Comparison of ENCODE assay signal across 3 cellular contexts in genomic region chr6:113636357-113636824, GRCh38.
TF ChIP-seq lines count a peak whose summit lies in the region.

No MANE protein-coding gene starts in this region.

TF ChIP-seq in HCT116, 20 proteins besides CTCF, POLR2A, EP300 and RAD21:
- TF ChIP-seq, protein P1, sequence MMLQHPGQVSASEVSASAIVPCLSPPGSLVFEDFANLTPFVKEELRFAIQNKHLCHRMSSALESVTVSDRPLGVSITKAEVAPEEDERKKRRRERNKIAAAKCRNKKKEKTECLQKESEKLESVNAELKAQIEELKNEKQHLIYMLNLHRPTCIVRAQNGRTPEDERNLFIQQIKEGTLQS (IDR thresholded peaks at IDR 0.05) = no peak
- TF ChIP-seq ELF1 (IDR thresholded peaks at IDR 0.05; ENCODE audit: borderline replicate concordance, low read depth) = no peak
- no peak for TF ChIP-seq ZFX (IDR thresholded peaks at IDR 0.05)
- TF ChIP-seq EGR1 (IDR thresholded peaks at IDR 0.05; ENCODE audit: low read depth) = no peak
- no peak for TF ChIP-seq EZH2phosphoT487 (IDR thresholded peaks at IDR 0.05; ENCODE audit: borderline replicate concordance)
- TF ChIP-seq TCF7L2 (IDR thresholded peaks at IDR 0.05; ENCODE audit: borderline replicate concordance, extremely low read depth, insufficient read depth, insufficient read length) = no peak
- no peak for TF ChIP-seq SRF (IDR thresholded peaks at IDR 0.05; ENCODE audit: low read depth)
- TF ChIP-seq EZH2 (IDR thresholded peaks at IDR 0.05) = no peak
- TF ChIP-seq, protein P2, sequence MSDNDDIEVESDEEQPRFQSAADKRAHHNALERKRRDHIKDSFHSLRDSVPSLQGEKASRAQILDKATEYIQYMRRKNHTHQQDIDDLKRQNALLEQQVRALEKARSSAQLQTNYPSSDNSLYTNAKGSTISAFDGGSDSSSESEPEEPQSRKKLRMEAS (IDR thresholded peaks at IDR 0.05) = no peak
- TF ChIP-seq FOSL1 (IDR thresholded peaks at IDR 0.05; ENCODE audit: low read depth) = no peak
- no peak for TF ChIP-seq YY1 (IDR thresholded peaks at IDR 0.05; ENCODE audit: extremely low read depth, insufficient replicate concordance, low read depth, low read length)
- TF ChIP-seq REST (IDR thresholded peaks at IDR 0.05; ENCODE audit: low read depth) = no peak
- TF ChIP-seq CEBPB (IDR thresholded peaks at IDR 0.05; ENCODE audit: low read depth) = no peak

TF ChIP-seq in GM12878, 131 proteins besides CTCF, POLR2A, EP300 and RAD21:
- TF ChIP-seq MTA3 (IDR thresholded peaks at IDR 0.05; ENCODE audit: borderline replicate concordance, low read length) = no peak
- TF ChIP-seq IKZF1 (conservative IDR thresholded peaks at IDR 0.05) = peak; percentile 21; the same call in 1 of the 2 replicates
- TF ChIP-seq SMAD5 (IDR thresholded peaks at IDR 0.05; ENCODE audit: low read depth) = no peak
- no peak for TF ChIP-seq BHLHE40 (IDR thresholded peaks at IDR 0.05; ENCODE audit: borderline replicate concordance in 1 of 2, low read depth in 2 of 2, low read length in 1 of 2)
- TF ChIP-seq, protein P3, sequence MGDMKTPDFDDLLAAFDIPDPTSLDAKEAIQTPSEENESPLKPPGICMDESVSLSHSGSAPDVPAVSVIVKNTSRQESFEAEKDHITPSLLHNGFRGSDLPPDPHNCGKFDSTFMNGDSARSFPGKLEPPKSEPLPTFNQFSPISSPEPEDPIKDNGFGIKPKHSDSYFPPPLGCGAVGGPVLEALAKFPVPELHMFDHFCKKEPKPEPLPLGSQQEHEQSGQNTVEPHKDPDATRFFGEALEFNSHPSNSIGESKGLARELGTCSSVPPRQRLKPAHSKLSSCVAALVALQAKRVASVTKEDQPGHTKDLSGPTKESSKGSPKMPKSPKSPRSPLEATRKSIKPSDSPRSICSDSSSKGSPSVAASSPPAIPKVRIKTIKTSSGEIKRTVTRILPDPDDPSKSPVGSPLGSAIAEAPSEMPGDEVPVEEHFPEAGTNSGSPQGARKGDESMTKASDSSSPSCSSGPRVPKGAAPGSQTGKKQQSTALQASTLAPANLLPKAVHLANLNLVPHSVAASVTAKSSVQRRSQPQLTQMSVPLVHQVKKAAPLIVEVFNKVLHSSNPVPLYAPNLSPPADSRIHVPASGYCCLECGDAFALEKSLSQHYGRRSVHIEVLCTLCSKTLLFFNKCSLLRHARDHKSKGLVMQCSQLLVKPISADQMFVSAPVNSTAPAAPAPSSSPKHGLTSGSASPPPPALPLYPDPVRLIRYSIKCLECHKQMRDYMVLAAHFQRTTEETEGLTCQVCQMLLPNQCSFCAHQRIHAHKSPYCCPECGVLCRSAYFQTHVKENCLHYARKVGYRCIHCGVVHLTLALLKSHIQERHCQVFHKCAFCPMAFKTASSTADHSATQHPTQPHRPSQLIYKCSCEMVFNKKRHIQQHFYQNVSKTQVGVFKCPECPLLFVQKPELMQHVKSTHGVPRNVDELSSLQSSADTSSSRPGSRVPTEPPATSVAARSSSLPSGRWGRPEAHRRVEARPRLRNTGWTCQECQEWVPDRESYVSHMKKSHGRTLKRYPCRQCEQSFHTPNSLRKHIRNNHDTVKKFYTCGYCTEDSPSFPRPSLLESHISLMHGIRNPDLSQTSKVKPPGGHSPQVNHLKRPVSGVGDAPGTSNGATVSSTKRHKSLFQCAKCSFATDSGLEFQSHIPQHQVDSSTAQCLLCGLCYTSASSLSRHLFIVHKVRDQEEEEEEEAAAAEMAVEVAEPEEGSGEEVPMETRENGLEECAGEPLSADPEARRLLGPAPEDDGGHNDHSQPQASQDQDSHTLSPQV (IDR thresholded peaks at IDR 0.05) = no peak
- TF ChIP-seq, protein P4, sequence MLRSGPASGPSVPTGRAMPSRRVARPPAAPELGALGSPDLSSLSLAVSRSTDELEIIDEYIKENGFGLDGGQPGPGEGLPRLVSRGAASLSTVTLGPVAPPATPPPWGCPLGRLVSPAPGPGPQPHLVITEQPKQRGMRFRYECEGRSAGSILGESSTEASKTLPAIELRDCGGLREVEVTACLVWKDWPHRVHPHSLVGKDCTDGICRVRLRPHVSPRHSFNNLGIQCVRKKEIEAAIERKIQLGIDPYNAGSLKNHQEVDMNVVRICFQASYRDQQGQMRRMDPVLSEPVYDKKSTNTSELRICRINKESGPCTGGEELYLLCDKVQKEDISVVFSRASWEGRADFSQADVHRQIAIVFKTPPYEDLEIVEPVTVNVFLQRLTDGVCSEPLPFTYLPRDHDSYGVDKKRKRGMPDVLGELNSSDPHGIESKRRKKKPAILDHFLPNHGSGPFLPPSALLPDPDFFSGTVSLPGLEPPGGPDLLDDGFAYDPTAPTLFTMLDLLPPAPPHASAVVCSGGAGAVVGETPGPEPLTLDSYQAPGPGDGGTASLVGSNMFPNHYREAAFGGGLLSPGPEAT (IDR thresholded peaks at IDR 0.05; ENCODE audit: low read depth) = no peak
- TF ChIP-seq JUND (IDR thresholded peaks at IDR 0.05; ENCODE audit: low read depth, low read length) = no peak
- peak; percentile 39; the same call in 1 of the 2 replicates for TF ChIP-seq ATF7 (IDR thresholded peaks at IDR 0.05; ENCODE audit: low read depth)
- TF ChIP-seq, protein P5, sequence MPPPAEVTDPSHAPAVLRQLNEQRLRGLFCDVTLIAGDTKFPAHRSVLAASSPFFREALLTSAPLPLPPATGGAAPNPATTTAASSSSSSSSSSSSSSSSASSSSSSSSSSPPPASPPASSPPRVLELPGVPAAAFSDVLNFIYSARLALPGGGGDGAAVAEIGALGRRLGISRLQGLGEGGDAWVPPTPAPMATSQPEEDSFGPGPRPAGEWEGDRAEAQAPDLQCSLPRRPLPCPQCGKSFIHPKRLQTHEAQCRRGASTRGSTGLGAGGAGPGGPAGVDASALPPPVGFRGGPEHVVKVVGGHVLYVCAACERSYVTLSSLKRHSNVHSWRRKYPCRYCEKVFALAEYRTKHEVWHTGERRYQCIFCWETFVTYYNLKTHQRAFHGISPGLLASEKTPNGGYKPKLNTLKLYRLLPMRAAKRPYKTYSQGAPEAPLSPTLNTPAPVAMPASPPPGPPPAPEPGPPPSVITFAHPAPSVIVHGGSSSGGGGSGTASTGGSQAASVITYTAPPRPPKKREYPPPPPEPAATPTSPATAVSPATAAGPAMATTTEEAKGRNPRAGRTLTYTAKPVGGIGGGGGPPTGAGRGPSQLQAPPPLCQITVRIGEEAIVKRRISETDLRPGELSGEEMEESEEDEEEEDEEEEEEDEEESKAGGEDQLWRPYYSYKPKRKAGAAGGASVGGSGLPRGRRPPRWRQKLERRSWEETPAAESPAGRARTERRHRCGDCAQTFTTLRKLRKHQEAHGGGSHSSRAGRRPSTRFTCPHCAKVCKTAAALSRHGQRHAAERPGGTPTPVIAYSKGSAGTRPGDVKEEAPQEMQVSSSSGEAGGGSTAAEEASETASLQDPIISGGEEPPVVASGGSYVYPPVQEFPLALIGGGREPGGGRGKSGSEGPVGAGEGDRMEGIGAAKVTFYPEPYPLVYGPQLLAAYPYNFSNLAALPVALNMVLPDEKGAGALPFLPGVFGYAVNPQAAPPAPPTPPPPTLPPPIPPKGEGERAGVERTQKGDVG (CRISPR knock-in tag; IDR thresholded peaks at IDR 0.05) = no peak
- TF ChIP-seq ZNF24 (IDR thresholded peaks at IDR 0.05) = no peak
- no peak for TF ChIP-seq ESRRA (IDR thresholded peaks at IDR 0.05; ENCODE audit: low read length)
- TF ChIP-seq NR2C2 (IDR thresholded peaks at IDR 0.05; ENCODE audit: borderline replicate concordance, control insufficient read depth, insufficient read length, low read depth) = no peak
- no peak for TF ChIP-seq RFX5 (IDR thresholded peaks at IDR 0.05; ENCODE audit: low read depth, low read length)
- TF ChIP-seq STAT3 (IDR thresholded peaks at IDR 0.05; ENCODE audit: low read depth, low read length) = no peak

TF ChIP-seq in HepG2, 621 proteins besides CTCF, POLR2A, EP300 and RAD21 (continues in another document):
- TF ChIP-seq SYNCRIP (IDR thresholded peaks at IDR 0.05; ENCODE audit: insufficient read depth, low read depth, low read length) (no peak), SIX4 (CRISPR knock-in tag; IDR thresholded peaks at IDR 0.05) (peak; percentile 93), REL (CRISPR knock-in tag; conservative IDR thresholded peaks at IDR 0.05) (no peak), SIX1 (CRISPR knock-in tag; IDR thresholded peaks at IDR 0.05; ENCODE audit: borderline replicate concordance) (peak; percentile 90), ZMYM4 (CRISPR knock-in tag; IDR thresholded peaks at IDR 0.05) (peak; percentile 72), RAD51 (IDR thresholded peaks at IDR 0.05; ENCODE audit: borderline replicate concordance) (no peak), AHDC1 (CRISPR knock-in tag; IDR thresholded peaks at IDR 0.05; ENCODE audit: borderline replicate concordance) (peak; percentile 31; the same call in 1 of the 2 replicates), ATF7-NPFF (CRISPR knock-in tag; IDR thresholded peaks at IDR 0.05; ENCODE audit: low read depth) (no peak), ATF6 (CRISPR knock-in tag; conservative IDR thresholded peaks at IDR 0.05) (no peak), ZMYM3 (CRISPR knock-in tag; IDR thresholded peaks at IDR 0.05) (peak; percentile 69), HNF1B (CRISPR knock-in tag; IDR thresholded peaks at IDR 0.05) (peak; percentile 80), MED1 (CRISPR knock-in tag; IDR thresholded peaks at IDR 0.05) (0 out of 2 replicates have a peak, but pooled peaks have one; percentile 19), ZMYM2 (CRISPR knock-in tag; IDR thresholded peaks at IDR 0.05) (0 out of 2 replicates have a peak, but pooled peaks have one; percentile 50), CREM (IDR thresholded peaks at IDR 0.05) (no peak), CREM (CRISPR knock-in tag; IDR thresholded peaks at IDR 0.05) (no peak), SRY (CRISPR knock-in tag; IDR thresholded peaks at IDR 0.05) (no peak), ETV6 (CRISPR knock-in tag; conservative IDR thresholded peaks at IDR 0.05) (no peak)
- TF ChIP-seq, protein P6, sequence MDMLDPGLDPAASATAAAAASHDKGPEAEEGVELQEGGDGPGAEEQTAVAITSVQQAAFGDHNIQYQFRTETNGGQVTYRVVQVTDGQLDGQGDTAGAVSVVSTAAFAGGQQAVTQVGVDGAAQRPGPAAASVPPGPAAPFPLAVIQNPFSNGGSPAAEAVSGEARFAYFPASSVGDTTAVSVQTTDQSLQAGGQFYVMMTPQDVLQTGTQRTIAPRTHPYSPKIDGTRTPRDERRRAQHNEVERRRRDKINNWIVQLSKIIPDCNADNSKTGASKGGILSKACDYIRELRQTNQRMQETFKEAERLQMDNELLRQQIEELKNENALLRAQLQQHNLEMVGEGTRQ (IDR thresholded peaks at IDR 0.05; ENCODE audit: low read depth, low read length) = no peak
- TF ChIP-seq, protein P6 (CRISPR knock-in tag; IDR thresholded peaks at IDR 0.05; ENCODE audit: borderline replicate concordance) = no peak
